2 cellular contexts compared by ENCODE assay signal in genomic region chr5:43036856-43037711, GRCh38.
TF ChIP-seq lines count a peak whose summit lies in the region.

No MANE protein-coding gene starts in this region.

TF ChIP-seq in liver, 16 proteins besides CTCF, POLR2A, EP300 and RAD21:
- TF ChIP-seq, protein P1, sequence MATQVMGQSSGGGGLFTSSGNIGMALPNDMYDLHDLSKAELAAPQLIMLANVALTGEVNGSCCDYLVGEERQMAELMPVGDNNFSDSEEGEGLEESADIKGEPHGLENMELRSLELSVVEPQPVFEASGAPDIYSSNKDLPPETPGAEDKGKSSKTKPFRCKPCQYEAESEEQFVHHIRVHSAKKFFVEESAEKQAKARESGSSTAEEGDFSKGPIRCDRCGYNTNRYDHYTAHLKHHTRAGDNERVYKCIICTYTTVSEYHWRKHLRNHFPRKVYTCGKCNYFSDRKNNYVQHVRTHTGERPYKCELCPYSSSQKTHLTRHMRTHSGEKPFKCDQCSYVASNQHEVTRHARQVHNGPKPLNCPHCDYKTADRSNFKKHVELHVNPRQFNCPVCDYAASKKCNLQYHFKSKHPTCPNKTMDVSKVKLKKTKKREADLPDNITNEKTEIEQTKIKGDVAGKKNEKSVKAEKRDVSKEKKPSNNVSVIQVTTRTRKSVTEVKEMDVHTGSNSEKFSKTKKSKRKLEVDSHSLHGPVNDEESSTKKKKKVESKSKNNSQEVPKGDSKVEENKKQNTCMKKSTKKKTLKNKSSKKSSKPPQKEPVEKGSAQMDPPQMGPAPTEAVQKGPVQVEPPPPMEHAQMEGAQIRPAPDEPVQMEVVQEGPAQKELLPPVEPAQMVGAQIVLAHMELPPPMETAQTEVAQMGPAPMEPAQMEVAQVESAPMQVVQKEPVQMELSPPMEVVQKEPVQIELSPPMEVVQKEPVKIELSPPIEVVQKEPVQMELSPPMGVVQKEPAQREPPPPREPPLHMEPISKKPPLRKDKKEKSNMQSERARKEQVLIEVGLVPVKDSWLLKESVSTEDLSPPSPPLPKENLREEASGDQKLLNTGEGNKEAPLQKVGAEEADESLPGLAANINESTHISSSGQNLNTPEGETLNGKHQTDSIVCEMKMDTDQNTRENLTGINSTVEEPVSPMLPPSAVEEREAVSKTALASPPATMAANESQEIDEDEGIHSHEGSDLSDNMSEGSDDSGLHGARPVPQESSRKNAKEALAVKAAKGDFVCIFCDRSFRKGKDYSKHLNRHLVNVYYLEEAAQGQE (IDR thresholded peaks at IDR 0.05): no peak
- TF ChIP-seq FOXA1 (IDR thresholded peaks at IDR 0.05) (no peak), JUND (IDR thresholded peaks at IDR 0.05) (no peak), GABPA (IDR thresholded peaks at IDR 0.05 in 1 of 2, conservative IDR thresholded peaks at IDR 0.05 in 1 of 2) (no peak), RXRA (IDR thresholded peaks at IDR 0.05) (no peak), ATF3 (IDR thresholded peaks at IDR 0.05) (no peak), HNF4A (conservative IDR thresholded peaks at IDR 0.05) (no peak), SP1 (IDR thresholded peaks at IDR 0.05) (no peak), HNF4G (IDR thresholded peaks at IDR 0.05) (no peak), EGR1 (IDR thresholded peaks at IDR 0.05; ENCODE audit: low read depth in 2 of 2) (no peak), NR2F2 (IDR thresholded peaks at IDR 0.05) (no peak)
- TF ChIP-seq, protein P2, sequence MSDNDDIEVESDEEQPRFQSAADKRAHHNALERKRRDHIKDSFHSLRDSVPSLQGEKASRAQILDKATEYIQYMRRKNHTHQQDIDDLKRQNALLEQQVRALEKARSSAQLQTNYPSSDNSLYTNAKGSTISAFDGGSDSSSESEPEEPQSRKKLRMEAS (IDR thresholded peaks at IDR 0.05): no peak
- TF ChIP-seq, protein P3, sequence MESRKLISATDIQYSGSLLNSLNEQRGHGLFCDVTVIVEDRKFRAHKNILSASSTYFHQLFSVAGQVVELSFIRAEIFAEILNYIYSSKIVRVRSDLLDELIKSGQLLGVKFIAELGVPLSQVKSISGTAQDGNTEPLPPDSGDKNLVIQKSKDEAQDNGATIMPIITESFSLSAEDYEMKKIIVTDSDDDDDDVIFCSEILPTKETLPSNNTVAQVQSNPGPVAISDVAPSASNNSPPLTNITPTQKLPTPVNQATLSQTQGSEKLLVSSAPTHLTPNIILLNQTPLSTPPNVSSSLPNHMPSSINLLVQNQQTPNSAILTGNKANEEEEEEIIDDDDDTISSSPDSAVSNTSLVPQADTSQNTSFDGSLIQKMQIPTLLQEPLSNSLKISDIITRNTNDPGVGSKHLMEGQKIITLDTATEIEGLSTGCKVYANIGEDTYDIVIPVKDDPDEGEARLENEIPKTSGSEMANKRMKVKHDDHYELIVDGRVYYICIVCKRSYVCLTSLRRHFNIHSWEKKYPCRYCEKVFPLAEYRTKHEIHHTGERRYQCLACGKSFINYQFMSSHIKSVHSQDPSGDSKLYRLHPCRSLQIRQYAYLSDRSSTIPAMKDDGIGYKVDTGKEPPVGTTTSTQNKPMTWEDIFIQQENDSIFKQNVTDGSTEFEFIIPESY (IDR thresholded peaks at IDR 0.05): no peak

TF ChIP-seq in HepG2, 621 proteins besides CTCF, POLR2A, EP300 and RAD21:
- no peak for TF ChIP-seq HOMEZ (CRISPR knock-in tag; IDR thresholded peaks at IDR 0.05; ENCODE audit: low read depth)
